In genomic region chr11:44403176-44403575, GRCh38 we compare ENCODE assay signal across 10 cellular contexts.
"Had no signal": no experiment of that assay in that cellular context is flagged by ENCODE, and none has a peak within 500 bp of the region (broad histone marks: within the 10 kb centered on the region; RNA-seq: fewer than 3 reads in every experiment).

No MANE protein-coding gene starts in this region.

- H3K4me1 ChIP-seq: HAP-1 had no signal

- H2AFZ ChIP-seq: GM23248 had no signal

- DNase-seq: GM23248, GOT3, H7, HFFc6, KG1 had no signal

- H3K9me3 ChIP-seq: HAP-1 had no signal

- H3K36me3 ChIP-seq: HAP-1 had no signal

- H3K9ac ChIP-seq: GM23248 had no signal

- H3K27ac ChIP-seq: GM23248, HL-60 had no signal

- ATAC-seq: HCT116, HepG2, K562 had no signal

- H3K4me3 ChIP-seq: GM23248, HAP-1, K562 had no signal
